ENCODE assay signal across 8 cellular contexts in the genomic region with DNA sequence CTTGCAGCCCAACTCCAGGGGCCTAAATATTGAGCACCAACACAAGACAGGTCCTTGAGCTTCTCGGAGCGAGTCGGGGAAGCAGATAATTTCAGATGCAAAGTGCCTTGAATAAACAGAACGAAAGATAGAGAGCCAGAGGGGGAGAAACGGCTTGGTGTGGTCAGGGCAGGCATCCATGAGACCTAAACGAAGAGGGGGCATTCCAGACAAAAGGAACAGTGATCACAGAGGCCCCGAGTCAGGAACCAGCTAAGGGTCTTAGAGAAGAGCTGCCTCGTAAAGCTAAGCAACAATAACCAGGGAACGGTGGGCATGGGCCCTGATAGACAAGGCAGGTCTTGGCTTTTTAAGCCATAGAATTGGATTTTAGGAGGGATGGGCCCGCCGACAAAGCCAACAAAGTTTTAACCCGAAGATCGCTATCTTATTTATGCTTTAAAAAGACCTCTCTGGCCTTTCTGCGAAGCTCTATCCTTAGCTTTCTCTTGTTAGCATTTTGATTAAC. TPM values are rescaled to one million over a fixed set of nuclear protein-coding genes. Genes with fewer than 3 reads are reported as not detected.
DNase-seq lines count a peak whose midpoint lies in the region; ATAC-seq, FAIRE-seq and TF ChIP-seq lines count a peak whose summit lies in the region.

No MANE protein-coding gene starts in this region.

- peaks cover under 1 to 7% of the 10 kb centered on the region in 2 donors for H3K4me1 ChIP-seq in small intestine (ENCODE audit: control insufficient read depth in 2 of 2, insufficient read depth in 1 of 2, low read depth in 1 of 2, low read length in 1 of 2)

- DNase-seq in NCI-H82 (lab: John Stamatoyannopoulos, UW) (peak; percentile 67), NCI-H82 treated with DMSO at 0.1 percent for 48 hours (lab: John Stamatoyannopoulos, UW; ENCODE audit: unreplicated experiment) (no peak), SK-N-DZ (ENCODE audit: low spot score) (peak; percentile 38), glutamatergic neuron (no peak), small intestine (no peak), NCI-H2196 treated with DMSO at 0.1 percent for 48 hours (lab: John Stamatoyannopoulos, UW; ENCODE audit: unreplicated experiment) (no peak)
- DNase-seq in stimulated activated naive CD8-positive, alpha-beta T cell treated with anti-CD3 and anti-CD28 coated beads, Interleukin-15, amount 100 ng/mL, for 72 hours = no peak
- DNase-seq in activated CD4-positive, alpha-beta T cell treated with anti-CD3 and anti-CD28 coated beads, Interleukin-2, amount 50 U/mL, for 48 hours = no peak

- no peaks in the 10 kb centered on the region for H3K27me3 ChIP-seq in small intestine (ENCODE audit: control insufficient read depth in 2 of 2, insufficient read depth in 2 of 2, low read length in 2 of 2)

- peaks cover 11 to 14% of the 10 kb centered on the region in 2 donors for H3K36me3 ChIP-seq in small intestine (ENCODE audit: control insufficient read depth in 2 of 2, insufficient read depth in 2 of 2, low read length in 2 of 2)

- peaks cover 6% of the 10 kb centered on the region for H3K9me3 Mint-ChIP-seq in glutamatergic neuron (ENCODE audit: unreplicated experiment)
- H3K9me3 Mint-ChIP-seq in stimulated activated naive CD8-positive, alpha-beta T cell treated with anti-CD3 and anti-CD28 coated beads, Interleukin-15, amount 100 ng/mL, for 72 hours = no peaks in the 10 kb centered on the region

- peak overlapping the region; percentile 36 for H3K27ac Mint-ChIP-seq in glutamatergic neuron (ENCODE audit: unreplicated experiment)
- no peak overlapping the region for H3K27ac Mint-ChIP-seq in stimulated activated naive CD8-positive, alpha-beta T cell treated with anti-CD3 and anti-CD28 coated beads, Interleukin-15, amount 100 ng/mL, for 72 hours

- peak overlapping the region in 1 of 2 donors; percentile 45 for H3K27ac ChIP-seq in small intestine (ENCODE audit: low read depth in 1 of 2, low read length in 1 of 2)

- H3K9me3 ChIP-seq in small intestine (ENCODE audit: control insufficient read depth, low read depth) = no peaks in the 10 kb centered on the region

- peaks cover 8% of the 10 kb centered on the region for H3K4me1 Mint-ChIP-seq in glutamatergic neuron (ENCODE audit: low read depth, unreplicated experiment)
- peaks cover 23% of the 10 kb centered on the region for H3K4me1 Mint-ChIP-seq in stimulated activated naive CD8-positive, alpha-beta T cell treated with anti-CD3 and anti-CD28 coated beads, Interleukin-15, amount 100 ng/mL, for 72 hours

- no peak overlapping the region for H3K4me3 ChIP-seq in small intestine (ENCODE audit: low read depth in 1 of 2, low read length in 2 of 2)

- no peak for ATAC-seq in stimulated activated naive CD8-positive, alpha-beta T cell treated with anti-CD3 and anti-CD28 coated beads, Interleukin-15, amount 100 ng/mL, for 72 hours

- 12 to 25% (median 24%) methylated on average over 14 of the region's 14 CpGs for WGBS in small intestine, 3 donors

- no peak for TF ChIP-seq CTCF in glutamatergic neuron (IDR thresholded peaks at IDR 0.05; ENCODE audit: partially characterized antibody, unreplicated experiment)

- peak overlapping the region; percentile 84 for H3K4me3 Mint-ChIP-seq in glutamatergic neuron (ENCODE audit: unreplicated experiment)
- peak overlapping the region; percentile 94 to 97 for H3K4me3 Mint-ChIP-seq in stimulated activated naive CD8-positive, alpha-beta T cell treated with anti-CD3 and anti-CD28 coated beads, Interleukin-15, amount 100 ng/mL, for 72 hours

- FAIRE-seq in small intestine (lab: Jason Lieb, UNC) = no peak

- no peaks in the 10 kb centered on the region for H3K27me3 Mint-ChIP-seq in glutamatergic neuron (ENCODE audit: unreplicated experiment)
- H3K27me3 Mint-ChIP-seq in stimulated activated naive CD8-positive, alpha-beta T cell treated with anti-CD3 and anti-CD28 coated beads, Interleukin-15, amount 100 ng/mL, for 72 hours = no peaks in the 10 kb centered on the region

- H3K36me3 Mint-ChIP-seq in glutamatergic neuron (ENCODE audit: unreplicated experiment) = no peaks in the 10 kb centered on the region

RNA-seq across cellular contexts. Expression of gene ACADS, which starts 0.4 kb away (rescaled TPM):
- polyA plus RNA-seq in SK-N-DZ (2014; cell fraction: cytosol; rRNA removed) = 9.8 and 12.4 TPM in 2 replicates
- polyA plus RNA-seq in SK-N-DZ (2014; cell fraction: nucleus; rRNA removed) = 43.7 and 49.1 TPM in 2 replicates
- total RNA-seq in glutamatergic neuron (ENCODE audit: unreplicated experiment) = 8.1 TPM
- 100 to 1,000 TPM in 2 of 3 donors, 10 to 100 TPM in 1; 99.4 to 359 (median 270) TPM for polyA plus RNA-seq in small intestine

RNA-seq across cellular contexts. Expression of gene UNC119B, which starts 14.9 kb away (rescaled TPM):
- 32.6 TPM in 2 replicates for polyA plus RNA-seq in SK-N-DZ (2014; cell fraction: cytosol; rRNA removed)
- 22.6 and 23.9 TPM in 2 replicates for polyA plus RNA-seq in SK-N-DZ (2014; cell fraction: nucleus; rRNA removed)
- total RNA-seq in glutamatergic neuron (ENCODE audit: unreplicated experiment) = 16.2 TPM
- 10 to 100 TPM in 1 of 3 donors, 1 to 10 TPM in 2; 6.9 to 19.1 (median 8.6) TPM for polyA plus RNA-seq in small intestine

RNA-seq across cellular contexts. Expression of gene MLEC, which starts 38.3 kb away (rescaled TPM):
- polyA plus RNA-seq in SK-N-DZ (2014; cell fraction: cytosol; rRNA removed) = 74.0 and 94.2 TPM in 2 replicates
- polyA plus RNA-seq in SK-N-DZ (2014; cell fraction: nucleus; rRNA removed) = 49.1 and 55.5 TPM in 2 replicates
- total RNA-seq in glutamatergic neuron (ENCODE audit: unreplicated experiment) = 50.8 TPM
- 100 to 1,000 TPM in 1 of 3 donors, 10 to 100 TPM in 1, 1 to 10 TPM in 1; 9.7 to 228 (median 14.3) TPM for polyA plus RNA-seq in small intestine

Comparison
In these comparisons a context has a peak if more than half of its experiments do, and no peak if none do; other contexts are left out.
1. DNase-seq: peak in NCI-H82 (single experiment) and SK-N-DZ (single experiment); none in NCI-H82 treated with DMSO at 0.1 percent for 48 hours (single experiment), glutamatergic neuron (single experiment), stimulated activated naive CD8-positive, alpha-beta T cell treated with anti-CD3 and anti-CD28 coated beads, Interleukin-15, amount 100 ng/mL, for 72 hours (0 of 2), small intestine (single experiment), NCI-H2196 treated with DMSO at 0.1 percent for 48 hours (single experiment) and activated CD4-positive, alpha-beta T cell treated with anti-CD3 and anti-CD28 coated beads, Interleukin-2, amount 50 U/mL, for 48 hours (0 of 2).